Comparison of ENCODE assay signal across 1 cellular context in genomic region chr6:32947552-32948465, GRCh38.
TF ChIP-seq lines count a peak whose summit lies in the region.

No MANE protein-coding gene starts in this region.

TF ChIP-seq in GM12878, 131 proteins besides CTCF, POLR2A, EP300 and RAD21 (continued from another document):
- TF ChIP-seq ZBTB4 (CRISPR knock-in tag; IDR thresholded peaks at IDR 0.05) (no peak), ZBED1 (IDR thresholded peaks at IDR 0.05; ENCODE audit: borderline replicate concordance) (peak; percentile 53; the same call in 1 of the 2 replicates), BMI1 (IDR thresholded peaks at IDR 0.05; ENCODE audit: borderline replicate concordance) (0 out of 2 replicates have a peak, but pooled peaks have one; percentile 10), ZBTB11 (CRISPR knock-in tag; IDR thresholded peaks at IDR 0.05) (no peak), PAX8 (IDR thresholded peaks at IDR 0.05) (no peak), BCL11A (IDR thresholded peaks at IDR 0.05; ENCODE audit: low read depth, low read length) (no peak), BHLHE40 (IDR thresholded peaks at IDR 0.05; ENCODE audit: borderline replicate concordance in 1 of 2, low read depth in 2 of 2, low read length in 1 of 2) (peak in 1 of 2 experiments; percentile 24; a peak in 1 of 4 replicates), NFYA (IDR thresholded peaks at IDR 0.05; ENCODE audit: borderline replicate concordance, low read depth, low read length) (no peak), ELK1 (IDR thresholded peaks at IDR 0.05; ENCODE audit: low read depth, low read length) (0 out of 2 replicates have a peak, but pooled peaks have one; percentile 12)
- TF ChIP-seq, protein P1, sequence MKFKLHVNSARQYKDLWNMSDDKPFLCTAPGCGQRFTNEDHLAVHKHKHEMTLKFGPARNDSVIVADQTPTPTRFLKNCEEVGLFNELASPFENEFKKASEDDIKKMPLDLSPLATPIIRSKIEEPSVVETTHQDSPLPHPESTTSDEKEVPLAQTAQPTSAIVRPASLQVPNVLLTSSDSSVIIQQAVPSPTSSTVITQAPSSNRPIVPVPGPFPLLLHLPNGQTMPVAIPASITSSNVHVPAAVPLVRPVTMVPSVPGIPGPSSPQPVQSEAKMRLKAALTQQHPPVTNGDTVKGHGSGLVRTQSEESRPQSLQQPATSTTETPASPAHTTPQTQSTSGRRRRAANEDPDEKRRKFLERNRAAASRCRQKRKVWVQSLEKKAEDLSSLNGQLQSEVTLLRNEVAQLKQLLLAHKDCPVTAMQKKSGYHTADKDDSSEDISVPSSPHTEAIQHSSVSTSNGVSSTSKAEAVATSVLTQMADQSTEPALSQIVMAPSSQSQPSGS (IDR thresholded peaks at IDR 0.05; ENCODE audit: low read length): peak; percentile 56
